Comparison of ENCODE assay signal across 11 cellular contexts in the genomic region with DNA sequence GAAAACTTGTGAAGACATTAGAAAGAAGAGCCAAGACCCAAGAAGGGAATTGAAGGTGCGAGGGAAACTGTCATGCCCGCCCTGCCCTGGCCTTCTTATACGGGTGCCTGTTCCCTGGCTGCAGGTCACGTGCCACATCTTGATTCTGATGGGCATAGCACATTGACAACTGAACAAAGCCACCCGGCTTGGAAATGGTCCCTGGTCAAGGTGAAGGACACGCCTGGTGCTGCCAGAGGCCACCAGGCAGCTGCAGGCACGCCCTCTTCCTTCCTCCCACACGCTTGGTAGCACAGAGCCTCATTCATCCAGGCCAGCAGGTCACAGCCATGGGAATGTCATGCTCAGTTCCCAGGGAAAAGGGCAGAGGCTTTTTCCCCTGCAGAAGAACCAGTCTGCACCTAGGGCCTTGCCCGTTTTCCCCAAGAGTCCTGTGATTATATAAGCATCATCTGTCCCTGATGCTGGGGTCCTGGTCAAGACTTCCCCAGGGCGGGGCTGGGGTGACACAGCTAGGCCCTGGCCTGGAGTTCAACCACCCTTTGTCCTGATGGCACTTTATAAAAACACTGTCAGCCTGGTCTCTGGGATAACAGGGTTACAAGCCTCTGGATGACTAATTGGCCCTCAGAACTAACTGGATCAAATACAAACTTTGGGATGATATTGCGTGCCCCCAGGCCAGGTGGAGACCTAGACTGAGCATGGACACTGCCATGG. TPM values are rescaled to one million over a fixed set of nuclear protein-coding genes. Genes with fewer than 3 reads are reported as not detected.
DNase-seq lines count a peak whose midpoint lies in the region; ATAC-seq and TF ChIP-seq lines count a peak whose summit lies in the region.
"Had no signal": no experiment of that assay in that cellular context is flagged by ENCODE, and none has a peak within 500 bp of the region (broad histone marks: within the 10 kb centered on the region; RNA-seq: fewer than 3 reads in every experiment).

No MANE protein-coding gene starts in this region.

- ATAC-seq in HCT116 = peak; percentile 55
- ATAC-seq in left lobe of liver = peak; percentile 51
- no peak for ATAC-seq in GM19351 (IDR thresholded peaks at IDR 0.05; ENCODE audit: unreplicated experiment)
- ATAC-seq: natural killer cell had no signal

- 45 to 55% (median 50%) methylated on average over 10 to 11 of the region's 11 CpGs for WGBS in stomach, 5 donors

- DNase-seq in HCT116 (ENCODE audit: low read depth, low spot score) = no peak
- DNase-seq in left lobe of liver (ENCODE audit: low spot score) = no peak
- peak; percentile 71 for DNase-seq in stomach
- DNase-seq in DMS79 (lab: John Stamatoyannopoulos, UW) = no peak
- DNase-seq in DMS 273 treated with DMSO at 0.1 percent for 48 hours (lab: John Stamatoyannopoulos, UW) = no peak
- DNase-seq in EL = no peak
- DNase-seq: activated naive CD4-positive, alpha-beta T cell treated with anti-CD3 and anti-CD28 coated beads, Interleukin-2, amount 50 U/mL, for 16 hours; natural killer cell; stimulated activated CD4-positive, alpha-beta T cell treated with anti-CD3 and anti-CD28 coated beads, Interleukin-12 subunit alpha, Interleukin-12 subunit beta, amount 100 ng/mL, for 4 hours had no signal

- H3K79me2 ChIP-seq in HCT116 (ENCODE audit: insufficient read depth, low read length) = no peaks in the 10 kb centered on the region

- H3K36me3 ChIP-seq in HCT116 (ENCODE audit: control insufficient read depth in 1 of 2, insufficient read depth in 2 of 2, low read length in 2 of 2) (no peaks in the 10 kb centered on the region), stomach (no peaks in the 10 kb centered on the region)

- H3K9ac ChIP-seq in HCT116 (ENCODE audit: low read length) = no peak overlapping the region

- TF ChIP-seq CTCF in HCT116 (IDR thresholded peaks at IDR 0.05 in 2 of 3, conservative IDR thresholded peaks at IDR 0.05 in 1 of 3; ENCODE audit: borderline replicate concordance in 1 of 3, insufficient read depth in 1 of 3, low read depth in 2 of 3, low read length in 2 of 3) = no peak
- no peak for TF ChIP-seq CTCF in stomach (IDR thresholded peaks at IDR 0.05)

- H3K9me2 ChIP-seq in HCT116 (ENCODE audit: insufficient read depth) = no peaks in the 10 kb centered on the region

- peak overlapping the region; percentile 43 for H3K4me2 ChIP-seq in HCT116 (ENCODE audit: low read length)

- no peak overlapping the region for H3K27ac ChIP-seq in HCT116 (ENCODE audit: low read depth, low read length)
- peak overlapping the region; percentile 78 for H3K27ac ChIP-seq in cingulate gyrus (ENCODE audit: low read depth, low read length)
- peak overlapping the region; percentile 48 to 92 (median 84) for H3K27ac ChIP-seq in stomach

- no TSS peak for BruUV-seq in HCT116 (replicated peaks; lab: Mats Ljungman, UMichigan)

- CTCF ChIA-PET in HCT116 (lab: Charles Lee) = no interaction called here

- no peak for TF ChIP-seq POLR2A in HCT116 (IDR thresholded peaks at IDR 0.05; ENCODE audit: borderline replicate concordance, extremely low read depth, insufficient read depth, insufficient read length)
- no peak for TF ChIP-seq POLR2A in stomach (IDR thresholded peaks at IDR 0.05)

- no peak overlapping the region for H2AFZ ChIP-seq in HCT116 (ENCODE audit: low read depth, low read length, poor library complexity, severe bottlenecking)

- RAD21 ChIA-PET in HCT116 (lab: Charles Lee; ENCODE audit: low non-redundant PET in 1 of 2, low total read pairs in 2 of 2, uncharacterized antibody in 2 of 2, unreplicated experiment in 2 of 2) = no interaction called here

- peaks cover 7 to 20% of the 10 kb centered on the region in 2 experiments for H3K4me1 ChIP-seq in HCT116 (ENCODE audit: control insufficient read depth in 1 of 2, insufficient read depth in 2 of 2, low read length in 2 of 2)
- peaks cover 49 to 85% (median 75%) of the 10 kb centered on the region in 4 donors for H3K4me1 ChIP-seq in stomach

- no peak for TF ChIP-seq EP300 in stomach (IDR thresholded peaks at IDR 0.05)

- TF ChIP-seq RAD21 in HCT116 (IDR thresholded peaks at IDR 0.05; ENCODE audit: low read depth) = no peak

- H3K27me3 ChIP-seq in HCT116 (ENCODE audit: insufficient read depth, low read length) = no peaks in the 10 kb centered on the region
- H3K27me3 ChIP-seq in stomach = no peaks in the 10 kb centered on the region

- intact Hi-C loops in HCT116 (cut with micrococcal nuclease) (no loop called here), stomach (cut with DNase I; ENCODE audit: low total_unique reads) (loop anchor here (5.0 kb wide), 1 partner anchor 134 kb away; no protein-coding TSS in a partner anchor)

- POLR2A ChIA-PET in HCT116 (lab: Charles Lee) = no interaction called here

- H4K20me1 ChIP-seq in HCT116 (ENCODE audit: insufficient read depth) = no peaks in the 10 kb centered on the region

- H3K9me3 ChIP-seq in HCT116 (ENCODE audit: control insufficient read depth in 1 of 2, insufficient read depth in 1 of 2, low read depth in 1 of 2, low read length in 2 of 2) (no peaks in the 10 kb centered on the region), stomach (no peaks in the 10 kb centered on the region)

- H3K4me3 ChIP-seq in HCT116 (replicated peaks in 1 of 2; ENCODE audit: low read depth in 1 of 2, low read length in 2 of 2) (no peak overlapping the region), stomach (no peak overlapping the region)

TF ChIP-seq in HCT116, 20 proteins besides CTCF, POLR2A, EP300 and RAD21:
- TF ChIP-seq, protein P1, sequence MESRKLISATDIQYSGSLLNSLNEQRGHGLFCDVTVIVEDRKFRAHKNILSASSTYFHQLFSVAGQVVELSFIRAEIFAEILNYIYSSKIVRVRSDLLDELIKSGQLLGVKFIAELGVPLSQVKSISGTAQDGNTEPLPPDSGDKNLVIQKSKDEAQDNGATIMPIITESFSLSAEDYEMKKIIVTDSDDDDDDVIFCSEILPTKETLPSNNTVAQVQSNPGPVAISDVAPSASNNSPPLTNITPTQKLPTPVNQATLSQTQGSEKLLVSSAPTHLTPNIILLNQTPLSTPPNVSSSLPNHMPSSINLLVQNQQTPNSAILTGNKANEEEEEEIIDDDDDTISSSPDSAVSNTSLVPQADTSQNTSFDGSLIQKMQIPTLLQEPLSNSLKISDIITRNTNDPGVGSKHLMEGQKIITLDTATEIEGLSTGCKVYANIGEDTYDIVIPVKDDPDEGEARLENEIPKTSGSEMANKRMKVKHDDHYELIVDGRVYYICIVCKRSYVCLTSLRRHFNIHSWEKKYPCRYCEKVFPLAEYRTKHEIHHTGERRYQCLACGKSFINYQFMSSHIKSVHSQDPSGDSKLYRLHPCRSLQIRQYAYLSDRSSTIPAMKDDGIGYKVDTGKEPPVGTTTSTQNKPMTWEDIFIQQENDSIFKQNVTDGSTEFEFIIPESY (IDR thresholded peaks at IDR 0.05; ENCODE audit: extremely low read depth, insufficient replicate concordance, low read length) = no peak
- TF ChIP-seq EGR1 (IDR thresholded peaks at IDR 0.05; ENCODE audit: low read depth) (peak; percentile 56), ELF1 (IDR thresholded peaks at IDR 0.05; ENCODE audit: borderline replicate concordance, low read depth) (no peak), CBX3 (IDR thresholded peaks at IDR 0.05; ENCODE audit: low read depth) (no peak)

RNA-seq across cellular contexts. Expression of a gene that starts 56.0 kb away (rescaled TPM):
- total RNA-seq in HCT116 (2021; ENCODE audit: unreplicated experiment) (7.6 TPM), left lobe of liver (8.3 TPM), stomach (10 to 100 TPM; 11.0 to 37.5 (median 18.4) TPM)
- 3.9 and 4.4 TPM in 2 replicates for polyA plus RNA-seq in HCT116 (2012)
- 1 to 10 TPM; 4.5 to 5.2 (median 4.7) TPM for polyA plus RNA-seq in stomach
